ENCODE assay signal across 8 cellular contexts in the genomic region with DNA sequence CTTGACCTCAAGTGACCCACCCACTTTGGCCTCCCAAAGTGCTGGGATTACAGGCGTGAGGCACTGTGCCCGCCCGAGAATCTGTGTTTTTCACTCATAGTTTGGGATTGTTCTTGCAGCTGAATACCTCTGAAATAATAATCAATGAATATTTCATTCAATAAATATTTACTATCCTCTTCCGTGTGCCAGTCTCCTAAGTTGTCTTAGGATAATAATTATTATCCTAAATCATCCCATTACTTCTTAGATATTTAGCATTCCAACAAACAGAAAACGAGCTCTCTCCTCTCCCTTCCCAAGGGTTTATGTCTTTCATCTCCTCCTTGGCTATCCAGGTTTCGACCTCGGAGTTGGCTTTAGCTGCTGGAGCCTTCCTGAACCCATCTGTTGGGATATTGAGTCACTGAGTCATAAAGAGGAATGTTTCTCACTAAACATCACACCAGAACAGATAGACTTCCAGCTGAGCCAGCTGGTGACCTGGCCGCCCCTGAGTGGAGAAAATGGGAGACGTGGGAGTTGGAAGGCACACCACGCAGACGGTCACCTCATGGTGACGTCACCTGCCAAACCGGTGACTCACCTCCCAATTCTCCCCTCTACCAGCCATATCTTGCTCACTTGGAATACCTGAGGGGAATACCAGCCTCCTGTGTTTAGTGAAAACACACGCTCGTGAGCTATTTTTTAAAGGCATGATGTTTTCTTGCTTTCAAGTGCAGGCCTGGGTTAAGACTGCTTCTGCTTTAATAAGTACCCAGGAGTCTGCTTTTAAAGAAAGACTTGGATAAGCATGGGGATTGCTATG. TPM values are rescaled to one million over a fixed set of nuclear protein-coding genes. Genes with fewer than 3 reads are reported as not detected.
A peak's percentile ranks its signal among the peaks of the same experiment; 100 is the strongest.
DNase-seq lines count a peak whose midpoint lies in the region; ATAC-seq and TF ChIP-seq lines count a peak whose summit lies in the region.

No MANE protein-coding gene starts in this region.

- BruUV-seq in Calu3 (replicated peaks; lab: Mats Ljungman, UMichigan) = TSS peak; percentile 5

- H3K27ac Mint-ChIP-seq in Calu3 (ENCODE audit: unreplicated experiment) (peak overlapping the region; percentile 100), endodermal cell (peak overlapping the region; percentile 41)
- peak overlapping the region in 1 of 2 donors; percentile 13 for H3K27ac Mint-ChIP-seq in effector memory CD8-positive, alpha-beta T cell

- peaks cover 23% of the 10 kb centered on the region for H3K36me3 Mint-ChIP-seq in Calu3 (ENCODE audit: insufficient read depth, unreplicated experiment)
- H3K36me3 Mint-ChIP-seq in endodermal cell (ENCODE audit: low read depth) = no peaks in the 10 kb centered on the region
- H3K36me3 Mint-ChIP-seq in effector memory CD8-positive, alpha-beta T cell (ENCODE audit: insufficient read depth) = peaks cover 7% of the 10 kb centered on the region

- no peak for ATAC-seq in effector memory CD8-positive, alpha-beta T cell (replicated peaks)

- H3K4me3 Mint-ChIP-seq in Calu3 (ENCODE audit: low read depth, unreplicated experiment) (peak overlapping the region; percentile 36), endodermal cell (no peak overlapping the region)
- no peak overlapping the region for H3K4me3 Mint-ChIP-seq in effector memory CD8-positive, alpha-beta T cell

- CTCF ChIA-PET in Calu3 (lab: Charles Lee) = interaction anchor here (0.6 to 2.0 kb wide), 12 partner anchors 10 to 312 kb away, joined by 3 to 10 read pairs (median 5); a partner anchor contains a TSS

- H3K4me1 ChIP-seq in endodermal cell (ENCODE audit: control insufficient read depth, insufficient read depth, low read length) = peaks cover 8% of the 10 kb centered on the region
- peaks cover 4% of the 10 kb centered on the region for H3K4me1 ChIP-seq in ovary (ENCODE audit: insufficient read depth)

- H3K4me3 ChIP-seq in MG63 (no peak overlapping the region), endodermal cell (ENCODE audit: low read length) (no peak overlapping the region), ovary (no peak overlapping the region)

- no peaks in the 10 kb centered on the region for H3K9me3 Mint-ChIP-seq in Calu3 (ENCODE audit: low read depth, unreplicated experiment)
- no peaks in the 10 kb centered on the region for H3K9me3 Mint-ChIP-seq in endodermal cell
- no peaks in the 10 kb centered on the region for H3K9me3 Mint-ChIP-seq in effector memory CD8-positive, alpha-beta T cell

- TF ChIP-seq CTCF in Calu3 (IDR thresholded peaks at IDR 0.05; ENCODE audit: unreplicated experiment) = no peak
- no peak for TF ChIP-seq CTCF in endodermal cell (conservative IDR thresholded peaks at IDR 0.05)
- TF ChIP-seq CTCF in ovary (IDR thresholded peaks at IDR 0.05) = no peak

- H3K9ac ChIP-seq in endodermal cell (ENCODE audit: extremely low read depth, low read length, poor library complexity, severe bottlenecking) = no peak overlapping the region

- TF ChIP-seq POLR2A in ovary (IDR thresholded peaks at IDR 0.05) = no peak

- TF ChIP-seq EP300 in ovary (IDR thresholded peaks at IDR 0.05) = no peak

- H3K4me1 Mint-ChIP-seq in Calu3 (ENCODE audit: low read depth, unreplicated experiment) = peaks cover 43% of the 10 kb centered on the region
- H3K4me1 Mint-ChIP-seq in endodermal cell = peaks cover 7% of the 10 kb centered on the region
- H3K4me1 Mint-ChIP-seq in effector memory CD8-positive, alpha-beta T cell (ENCODE audit: low read depth in 2 of 2) = peaks cover 25 to 26% of the 10 kb centered on the region in 2 donors

- WGBS in endodermal cell (ENCODE audit: insufficient coverage in 1 of 2, insufficient read length in 1 of 2), 2 experiments = 60 to 80% methylated on average over 4 to 15 of the region's 15 CpGs
- 31 to 39% (median 34%) methylated on average over 15 of the region's 15 CpGs for WGBS in ovary, 3 donors

- no peaks in the 10 kb centered on the region for H3K27me3 Mint-ChIP-seq in Calu3 (ENCODE audit: unreplicated experiment)
- peaks cover 29% of the 10 kb centered on the region for H3K27me3 Mint-ChIP-seq in endodermal cell (ENCODE audit: insufficient read depth)
- H3K27me3 Mint-ChIP-seq in effector memory CD8-positive, alpha-beta T cell = no peaks in the 10 kb centered on the region

- peak overlapping the region; percentile 24 for H3K27ac ChIP-seq in endodermal cell (ENCODE audit: low read depth, low read length)
- H3K27ac ChIP-seq in ovary = peak overlapping the region in 1 of 2 donors; percentile 19

- intact Hi-C loops in Calu3 (cut with micrococcal nuclease; ENCODE audit: unreplicated experiment) (loop anchor here (1.0 kb wide), 1 partner anchor 37 kb away; no protein-coding TSS in a partner anchor), ovary (cut with DNase I) (no loop called here)

- H3K9me3 ChIP-seq in MG63 (no peaks in the 10 kb centered on the region), endodermal cell (ENCODE audit: control insufficient read depth, low read length) (no peaks in the 10 kb centered on the region), ovary (no peaks in the 10 kb centered on the region)

- H3K27me3 ChIP-seq in MG63 (no peaks in the 10 kb centered on the region), endodermal cell (ENCODE audit: control insufficient read depth, insufficient read depth, low read length, poor library complexity, severe bottlenecking) (peaks cover 7% of the 10 kb centered on the region), ovary (no peaks in the 10 kb centered on the region)

- H3K36me3 ChIP-seq in MG63 (no peaks in the 10 kb centered on the region), endodermal cell (ENCODE audit: control insufficient read depth, insufficient read depth, low read length) (no peaks in the 10 kb centered on the region), ovary (no peaks in the 10 kb centered on the region)

- DNase-seq in Calu3 = peak; percentile 89
- DNase-seq in MG63 = peak; percentile 92
- DNase-seq in endodermal cell = peak; percentile 94
- DNase-seq in ovary = peak; percentile 66 to 80 (median 70)
- DNase-seq in CD1c-positive myeloid dendritic cell (ENCODE audit: extremely low spot score) = no peak
- no peak for DNase-seq in OCI-M2 (lab: John Stamatoyannopoulos, UW; ENCODE audit: unreplicated experiment)
- DNase-seq in NCI-H146 (lab: John Stamatoyannopoulos, UW) = no peak
- no peak for DNase-seq in effector memory CD8-positive, alpha-beta T cell

RNA-seq across cellular contexts. Expression of a gene that starts 43.9 kb away (rescaled TPM):
- 62.2 and 71.9 TPM in 2 replicates for total RNA-seq in Calu3 (2022)
- 2.6 TPM in 2 replicates for total RNA-seq in MG63 (2014; rRNA removed; shearing (Covaris generic); ENCODE audit: low replicate concordance)
- total RNA-seq in endodermal cell = 1 to 10 TPM; 2.6 to 2.9 TPM
- polyA plus RNA-seq in endodermal cell (2013, experiment 1 of 2) = 8.3 TPM
- 14.0 TPM for polyA plus RNA-seq in endodermal cell (2013, experiment 2 of 2)
- 100 to 1,000 TPM in 4 of 7 donors, 10 to 100 TPM in 3; 47.3 to 264 (median 103) TPM for total RNA-seq in ovary
- polyA plus RNA-seq in ovary = 10 to 100 TPM; 28.6 to 52.2 TPM

Comparison
In these comparisons a context has a peak if more than half of its experiments do, and no peak if none do; other contexts are left out.
1. DNase-seq: peak in Calu3 (single experiment), MG63 (single experiment), endodermal cell (single experiment) and ovary (5 of 5); none in CD1c-positive myeloid dendritic cell (single experiment), OCI-M2 (single experiment), NCI-H146 (single experiment) and effector memory CD8-positive, alpha-beta T cell (0 of 3).
2. RNA of a gene that starts 43.9 kb away (total RNA-seq): 47.3 to 264 TPM in ovary and 62.2 to 71.9 TPM in Calu3; 2.6 to 2.9 TPM in endodermal cell and 2.6 TPM in MG63; every median in the first group is over 10 times any median in the second.